8 cellular contexts compared by ENCODE assay signal in the genomic region with DNA sequence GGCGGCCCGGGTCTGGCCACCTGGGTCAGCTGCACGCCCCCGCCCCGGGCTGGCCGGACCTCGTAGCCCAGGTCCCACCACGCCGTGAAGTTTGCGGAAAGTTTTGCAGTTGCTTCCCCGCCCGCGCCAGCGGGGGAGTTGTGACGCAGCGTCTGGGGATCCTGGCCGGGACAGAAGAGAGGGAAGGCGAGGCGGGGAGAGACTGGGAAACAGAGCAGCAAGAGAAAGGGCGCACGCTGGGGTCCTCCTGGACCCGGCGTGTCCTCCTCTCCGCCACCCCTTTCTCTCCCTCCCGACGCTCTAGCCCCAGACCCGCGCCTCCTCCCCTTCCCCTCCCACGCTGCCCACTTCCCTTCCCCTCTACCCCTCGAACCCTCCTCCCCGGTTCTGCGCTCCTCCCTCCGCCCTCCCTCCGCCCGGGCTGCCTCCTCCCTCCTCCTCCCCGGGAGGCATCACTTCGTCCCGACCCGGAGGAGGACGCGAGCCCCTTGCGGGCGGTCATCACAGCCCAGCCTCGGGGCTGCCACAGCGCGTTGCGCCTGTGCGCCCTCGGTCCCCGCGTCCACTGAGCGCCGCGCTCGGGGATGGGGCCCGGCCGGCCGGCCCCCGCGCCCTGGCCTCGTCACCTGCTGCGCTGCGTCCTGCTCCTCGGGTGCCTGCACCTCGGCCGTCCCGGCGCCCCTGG. TPM values are rescaled to one million over a fixed set of nuclear protein-coding genes. Genes with fewer than 3 reads are reported as not detected.
DNase-seq lines count a peak whose midpoint lies in the region.

A gene with protein sequence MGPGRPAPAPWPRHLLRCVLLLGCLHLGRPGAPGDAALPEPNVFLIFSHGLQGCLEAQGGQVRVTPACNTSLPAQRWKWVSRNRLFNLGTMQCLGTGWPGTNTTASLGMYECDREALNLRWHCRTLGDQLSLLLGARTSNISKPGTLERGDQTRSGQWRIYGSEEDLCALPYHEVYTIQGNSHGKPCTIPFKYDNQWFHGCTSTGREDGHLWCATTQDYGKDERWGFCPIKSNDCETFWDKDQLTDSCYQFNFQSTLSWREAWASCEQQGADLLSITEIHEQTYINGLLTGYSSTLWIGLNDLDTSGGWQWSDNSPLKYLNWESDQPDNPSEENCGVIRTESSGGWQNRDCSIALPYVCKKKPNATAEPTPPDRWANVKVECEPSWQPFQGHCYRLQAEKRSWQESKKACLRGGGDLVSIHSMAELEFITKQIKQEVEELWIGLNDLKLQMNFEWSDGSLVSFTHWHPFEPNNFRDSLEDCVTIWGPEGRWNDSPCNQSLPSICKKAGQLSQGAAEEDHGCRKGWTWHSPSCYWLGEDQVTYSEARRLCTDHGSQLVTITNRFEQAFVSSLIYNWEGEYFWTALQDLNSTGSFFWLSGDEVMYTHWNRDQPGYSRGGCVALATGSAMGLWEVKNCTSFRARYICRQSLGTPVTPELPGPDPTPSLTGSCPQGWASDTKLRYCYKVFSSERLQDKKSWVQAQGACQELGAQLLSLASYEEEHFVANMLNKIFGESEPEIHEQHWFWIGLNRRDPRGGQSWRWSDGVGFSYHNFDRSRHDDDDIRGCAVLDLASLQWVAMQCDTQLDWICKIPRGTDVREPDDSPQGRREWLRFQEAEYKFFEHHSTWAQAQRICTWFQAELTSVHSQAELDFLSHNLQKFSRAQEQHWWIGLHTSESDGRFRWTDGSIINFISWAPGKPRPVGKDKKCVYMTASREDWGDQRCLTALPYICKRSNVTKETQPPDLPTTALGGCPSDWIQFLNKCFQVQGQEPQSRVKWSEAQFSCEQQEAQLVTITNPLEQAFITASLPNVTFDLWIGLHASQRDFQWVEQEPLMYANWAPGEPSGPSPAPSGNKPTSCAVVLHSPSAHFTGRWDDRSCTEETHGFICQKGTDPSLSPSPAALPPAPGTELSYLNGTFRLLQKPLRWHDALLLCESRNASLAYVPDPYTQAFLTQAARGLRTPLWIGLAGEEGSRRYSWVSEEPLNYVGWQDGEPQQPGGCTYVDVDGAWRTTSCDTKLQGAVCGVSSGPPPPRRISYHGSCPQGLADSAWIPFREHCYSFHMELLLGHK (N-terminal part only) (plus strand): TSS at position 452 of the 685 bp plus-strand sequence. CDS start 133 bp downstream, at position 585.

- H3K27me3 ChIP-seq in esophagus (ENCODE audit: control insufficient read depth in 1 of 2, insufficient read depth in 2 of 2, low read length in 2 of 2) = no peaks in the 10 kb centered on the region
- H3K27me3 ChIP-seq in mucosa of stomach (ENCODE audit: control insufficient read depth, insufficient read depth, low read length) = peaks cover 31% of the 10 kb centered on the region

- 1 to 2% methylated on average over 31 to 68 of the region's 68 CpGs for WGBS in esophagus, 2 donors

- H3K4me1 ChIP-seq in esophagus (ENCODE audit: control insufficient read depth in 2 of 2, insufficient read depth in 2 of 2, low read length in 1 of 2) = peaks cover 3 to 18% of the 10 kb centered on the region in 2 donors
- H3K4me1 ChIP-seq in mucosa of stomach (ENCODE audit: control insufficient read depth, insufficient read depth, low read length) = peaks cover 4% of the 10 kb centered on the region

- no peaks in the 10 kb centered on the region for H3K36me3 ChIP-seq in KOPT-K1 (ENCODE audit: insufficient read depth, low read length)
- H3K36me3 ChIP-seq in esophagus (ENCODE audit: control insufficient read depth in 2 of 2, insufficient read depth in 2 of 2, low read length in 1 of 2) = no peaks in the 10 kb centered on the region
- H3K36me3 ChIP-seq in mucosa of stomach (ENCODE audit: control insufficient read depth, insufficient read depth, low read length) = no peaks in the 10 kb centered on the region

- H3K4me3 ChIP-seq in esophagus (ENCODE audit: low read depth in 1 of 2, low read length in 2 of 2) (peak within 1 kb of the TSS; percentile 51 to 55), mucosa of stomach (ENCODE audit: low read length) (no peak within 1 kb of the TSS)

- H3K9ac ChIP-seq in mucosa of stomach (ENCODE audit: low read length) = peak within 1 kb of the TSS; percentile 39

- H3K27ac ChIP-seq in KOPT-K1 (ENCODE audit: low read depth, low read length, poor library complexity, severe bottlenecking) (peak within 1 kb of the TSS; percentile 62), esophagus (ENCODE audit: low read depth in 2 of 2, low read length in 1 of 2) (peak within 1 kb of the TSS; percentile 71 to 78)

- no peaks in the 10 kb centered on the region for H3K9me3 ChIP-seq in KOPT-K1 (ENCODE audit: insufficient read depth, low read length, poor library complexity, severe bottlenecking)
- H3K9me3 ChIP-seq in esophagus (ENCODE audit: control insufficient read depth in 2 of 2, insufficient read depth in 1 of 2, low read depth in 1 of 2, low read length in 1 of 2) = no peaks in the 10 kb centered on the region
- no peaks in the 10 kb centered on the region for H3K9me3 ChIP-seq in mucosa of stomach (ENCODE audit: control insufficient read depth, low read length)

- DNase-seq in GM04504 (ENCODE audit: low read depth) (peak; percentile 53), DMS79 (lab: John Stamatoyannopoulos, UW) (no peak), OCI-M2 (lab: John Stamatoyannopoulos, UW; ENCODE audit: unreplicated experiment) (no peak)
- DNase-seq in activated CD4-positive, alpha-beta T cell treated with anti-CD3 and anti-CD28 coated beads, Interleukin-2, amount 50 U/mL, for 48 hours = peak; percentile 71 to 76
- DNase-seq in stimulated activated naive CD4-positive, alpha-beta T cell treated with Interleukin-2 at 50 U/mL for 16 hours (lab: John Stamatoyannopoulos, UW) = peak; percentile 41

RNA-seq across cellular contexts. Expression of the gene that starts here (rescaled TPM):
- 10 to 100 TPM; 24.6 to 54.6 TPM for polyA plus RNA-seq in esophagus

Comparison
In these comparisons a context has a peak if more than half of its experiments do, and no peak if none do; other contexts are left out.
1. DNase-seq: peak in GM04504 (single experiment), activated CD4-positive, alpha-beta T cell treated with anti-CD3 and anti-CD28 coated beads, Interleukin-2, amount 50 U/mL, for 48 hours (2 of 2) and stimulated activated naive CD4-positive, alpha-beta T cell treated with Interleukin-2 at 50 U/mL for 16 hours (single experiment); none in DMS79 (single experiment) and OCI-M2 (single experiment).